ENCODE assay signal across 12 cellular contexts in genomic region chr12:34606749-34607519, GRCh38.
"Had no signal": no experiment of that assay in that cellular context is flagged by ENCODE, and none has a peak within 500 bp of the region (broad histone marks: within the 10 kb centered on the region; RNA-seq: fewer than 3 reads in every experiment).

No MANE protein-coding gene starts in this region.

- H3K27ac Mint-ChIP-seq: effector memory CD8-positive, alpha-beta T cell; natural killer cell; T-helper 17 cell had no signal

- H3K4me3 ChIP-seq: sigmoid colon, SK-N-MC had no signal

- H3K27me3 ChIP-seq: sigmoid colon had no signal

- H3K4me1 Mint-ChIP-seq: natural killer cell, T-helper 17 cell had no signal

- ATAC-seq: effector memory CD8-positive, alpha-beta T cell; natural killer cell; T-helper 17 cell had no signal

- H3K27me3 Mint-ChIP-seq: effector memory CD8-positive, alpha-beta T cell; T-helper 17 cell had no signal

- DNase-seq: activated CD4-positive, CD25-positive, alpha-beta regulatory T cell; activated naive CD4-positive, alpha-beta T cell; activated T-cell treated with anti-CD3 and anti-CD28 coated beads, Interleukin-2, amount 50 U/mL, for 48 hours; effector memory CD8-positive, alpha-beta T cell; natural killer cell; stimulated activated CD4-positive, alpha-beta T cell treated with anti-CD3 and anti-CD28 coated beads, Interleukin-12 subunit alpha, Interleukin-12 subunit beta, amount 100 ng/mL, for 4 hours; stimulated activated CD4-positive, alpha-beta T cell treated with anti-CD3 and anti-CD28 coated beads, Interleukin-2, amount 100 ng/mL, for 48 hours; stimulated activated naive CD4-positive, alpha-beta T cell treated with Interleukin-2 at 50 U/mL for 16 hours had no signal

- H3K4me3 Mint-ChIP-seq: effector memory CD8-positive, alpha-beta T cell; natural killer cell; T-helper 17 cell had no signal

- H3K4me1 ChIP-seq: sigmoid colon had no signal

- H3K36me3 ChIP-seq: sigmoid colon had no signal

- H3K27ac ChIP-seq: epithelial cell of prostate, sigmoid colon, SK-N-MC had no signal
